Comparison of ENCODE assay signal across 1 cellular context in the genomic region with DNA sequence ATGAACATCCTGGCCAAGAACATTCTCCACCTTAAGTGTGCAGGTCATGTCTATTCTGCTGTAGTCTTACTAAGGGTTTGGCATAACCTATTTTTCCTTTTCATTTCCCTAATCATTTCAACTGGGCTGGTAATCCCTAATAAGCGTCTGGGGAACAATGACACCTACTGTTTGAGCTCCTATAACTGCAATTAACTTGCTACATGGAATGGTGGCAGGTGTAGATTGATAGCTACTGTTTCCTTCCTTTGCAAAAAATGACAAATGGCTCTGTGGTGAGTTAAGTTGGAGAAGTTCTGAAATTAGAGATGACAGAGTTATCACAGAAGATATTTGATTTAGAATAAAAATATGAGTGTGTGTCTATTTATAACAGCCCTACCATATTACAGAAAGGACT.
TF ChIP-seq lines count a peak whose summit lies in the region.

No MANE protein-coding gene starts in this region.

TF ChIP-seq in K562, 482 proteins besides CTCF, POLR2A, EP300 and RAD21:
- TF ChIP-seq ZBTB11 (CRISPR knock-in tag; IDR thresholded peaks at IDR 0.05), result no peak
- TF ChIP-seq MEIS2 (IDR thresholded peaks at IDR 0.05; ENCODE audit: partially characterized antibody), result peak; percentile 40
